Comparison of ENCODE assay signal across 33 cellular contexts in genomic region chrX:30693999-30694650, GRCh38.
"Had no signal": no experiment of that assay in that cellular context is flagged by ENCODE, and none has a peak within 500 bp of the region (broad histone marks: within the 10 kb centered on the region; RNA-seq: fewer than 3 reads in every experiment).

No MANE protein-coding gene starts in this region.

- H3K36me3 ChIP-seq: breast epithelium, SJCRH30, WERI-Rb-1 had no signal

- H3K4me3 ChIP-seq: body of pancreas, breast epithelium, SJCRH30, SK-N-MC had no signal

- ATAC-seq: activated CD8-positive, alpha-beta memory T cell treated with anti-CD3 and anti-CD28 coated beads, Interleukin-2, amount 10 ng/mL, durations not matched to agents 7 days and 5 days; body of pancreas; Panc1 had no signal

- DNase-seq: activated CD4-positive, alpha-beta memory T cell treated with anti-CD3 and anti-CD28 coated beads, Interleukin-2, amount 10 ng/mL, durations not matched to agents 7 days and 5 days; activated CD4-positive, alpha-beta T cell treated with anti-CD3 and anti-CD28 coated beads for 1 hour; activated CD4-positive, alpha-beta T cell treated with anti-CD3 and anti-CD28 coated beads for 48 hours; activated CD4-positive, CD25-positive, alpha-beta regulatory T cell; activated CD8-positive, alpha-beta memory T cell treated with anti-CD3 and anti-CD28 coated beads for 24 hours; activated CD8-positive, alpha-beta memory T cell treated with anti-CD3 and anti-CD28 coated beads, Interleukin-2, amount 10 ng/mL, durations not matched to agents 7 days and 5 days; activated CD8-positive, alpha-beta memory T cell treated with anti-CD3 and anti-CD28 coated beads, Interleukin-2, amount 50 U/mL, for 48 hours; activated effector memory CD4-positive, alpha-beta T cell treated with Interleukin-2 at 50 U/mL for 16 hours; activated naive CD4-positive, alpha-beta T cell treated with anti-CD3 and anti-CD28 coated beads, Interleukin-2, amount 50 U/mL, for 16 hours; activated naive CD8-positive, alpha-beta T cell treated with anti-CD3 and anti-CD28 coated beads for 36 hours; activated T-cell treated with anti-CD3 and anti-CD28 coated beads, Interleukin-2, amount 50 U/mL, for 48 hours; amygdala; body of pancreas; MM.1S; MV-4-11; NCI-H1092; NCI-H1417; NCI-H146; NCI-H187; NCI-H2029 treated with DMSO at 0.1 percent for 48 hours; NCI-H2107; NCI-H2171; NCI-H446; NCI-H510A treated with DMSO at 0.1 percent for 48 hours; NCI-H526 treated with DMSO at 0.1 percent for 48 hours; SHP77; SJCRH30; T1000; WERI-Rb-1 had no signal

- H3K4me1 ChIP-seq: body of pancreas, breast epithelium, SJCRH30 had no signal

- H3K27ac ChIP-seq: body of pancreas, breast epithelium, KMS-11, SJCRH30, SK-N-MC, WERI-Rb-1 had no signal

- H3K9me3 ChIP-seq: body of pancreas, breast epithelium, SJCRH30 had no signal

- H3K27me3 ChIP-seq: body of pancreas, SJCRH30 had no signal
